ENCODE assay signal across 1 cellular context in the genomic region with DNA sequence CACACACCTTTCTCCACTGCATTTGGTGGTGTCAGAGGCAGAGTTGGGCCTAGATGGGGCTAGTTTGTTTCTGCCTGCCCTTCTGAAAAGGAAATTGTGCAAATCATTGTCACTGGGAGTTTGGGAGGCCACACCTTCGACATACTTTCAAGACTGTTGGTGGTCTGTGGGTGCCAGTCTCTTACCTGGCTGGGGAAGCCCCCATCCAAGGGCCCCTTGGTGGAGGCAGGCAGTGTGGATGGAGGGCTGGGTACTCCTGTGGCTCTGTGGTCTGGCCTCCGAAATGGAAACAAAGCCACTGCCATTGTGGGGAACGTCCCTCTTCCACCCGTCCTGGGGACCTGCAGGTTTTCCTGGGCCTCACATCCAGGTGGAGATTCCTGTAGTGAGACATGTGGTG.
TF ChIP-seq lines count a peak whose summit lies in the region.

No MANE protein-coding gene starts in this region.

TF ChIP-seq in HepG2, 621 proteins besides CTCF, POLR2A, EP300 and RAD21:
- TF ChIP-seq, protein P1, sequence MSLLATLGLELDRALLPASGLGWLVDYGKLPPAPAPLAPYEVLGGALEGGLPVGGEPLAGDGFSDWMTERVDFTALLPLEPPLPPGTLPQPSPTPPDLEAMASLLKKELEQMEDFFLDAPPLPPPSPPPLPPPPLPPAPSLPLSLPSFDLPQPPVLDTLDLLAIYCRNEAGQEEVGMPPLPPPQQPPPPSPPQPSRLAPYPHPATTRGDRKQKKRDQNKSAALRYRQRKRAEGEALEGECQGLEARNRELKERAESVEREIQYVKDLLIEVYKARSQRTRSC (CRISPR knock-in tag; IDR thresholded peaks at IDR 0.05; ENCODE audit: low read depth), result no peak
- TF ChIP-seq NR2F6 (IDR thresholded peaks at IDR 0.05) (no peak), NR2F6 (CRISPR knock-in tag; IDR thresholded peaks at IDR 0.05) (no peak), ZNF383 (CRISPR knock-in tag; IDR thresholded peaks at IDR 0.05; ENCODE audit: borderline replicate concordance) (no peak)
- TF ChIP-seq, protein P2, sequence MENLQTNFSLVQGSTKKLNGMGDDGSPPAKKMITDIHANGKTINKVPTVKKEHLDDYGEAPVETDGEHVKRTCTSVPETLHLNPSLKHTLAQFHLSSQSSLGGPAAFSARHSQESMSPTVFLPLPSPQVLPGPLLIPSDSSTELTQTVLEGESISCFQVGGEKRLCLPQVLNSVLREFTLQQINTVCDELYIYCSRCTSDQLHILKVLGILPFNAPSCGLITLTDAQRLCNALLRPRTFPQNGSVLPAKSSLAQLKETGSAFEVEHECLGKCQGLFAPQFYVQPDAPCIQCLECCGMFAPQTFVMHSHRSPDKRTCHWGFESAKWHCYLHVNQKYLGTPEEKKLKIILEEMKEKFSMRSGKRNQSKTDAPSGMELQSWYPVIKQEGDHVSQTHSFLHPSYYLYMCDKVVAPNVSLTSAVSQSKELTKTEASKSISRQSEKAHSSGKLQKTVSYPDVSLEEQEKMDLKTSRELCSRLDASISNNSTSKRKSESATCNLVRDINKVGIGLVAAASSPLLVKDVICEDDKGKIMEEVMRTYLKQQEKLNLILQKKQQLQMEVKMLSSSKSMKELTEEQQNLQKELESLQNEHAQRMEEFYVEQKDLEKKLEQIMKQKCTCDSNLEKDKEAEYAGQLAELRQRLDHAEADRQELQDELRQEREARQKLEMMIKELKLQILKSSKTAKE (CRISPR knock-in tag; IDR thresholded peaks at IDR 0.05; ENCODE audit: borderline replicate concordance), result no peak
- TF ChIP-seq, protein P3, sequence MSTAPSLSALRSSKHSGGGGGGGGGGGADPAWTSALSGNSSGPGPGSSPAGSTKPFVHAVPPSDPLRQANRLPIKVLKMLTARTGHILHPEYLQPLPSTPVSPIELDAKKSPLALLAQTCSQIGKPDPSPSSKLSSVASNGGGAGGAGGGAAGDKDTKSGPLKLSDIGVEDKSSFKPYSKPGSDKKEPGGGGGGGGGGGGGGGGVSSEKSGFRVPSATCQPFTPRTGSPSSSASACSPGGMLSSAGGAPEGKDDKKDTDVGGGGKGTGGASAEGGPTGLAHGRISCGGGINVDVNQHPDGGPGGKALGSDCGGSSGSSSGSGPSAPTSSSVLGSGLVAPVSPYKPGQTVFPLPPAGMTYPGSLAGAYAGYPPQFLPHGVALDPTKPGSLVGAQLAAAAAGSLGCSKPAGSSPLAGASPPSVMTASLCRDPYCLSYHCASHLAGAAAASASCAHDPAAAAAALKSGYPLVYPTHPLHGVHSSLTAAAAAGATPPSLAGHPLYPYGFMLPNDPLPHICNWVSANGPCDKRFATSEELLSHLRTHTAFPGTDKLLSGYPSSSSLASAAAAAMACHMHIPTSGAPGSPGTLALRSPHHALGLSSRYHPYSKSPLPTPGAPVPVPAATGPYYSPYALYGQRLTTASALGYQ (CRISPR knock-in tag; IDR thresholded peaks at IDR 0.05), result no peak
TF ChIP-seq in HepG2: peak in this region for 0.
